12 cellular contexts compared by ENCODE assay signal in genomic region chr11:76655466-76656086, GRCh38. TPM values are rescaled to one million over a fixed set of nuclear protein-coding genes. Genes with fewer than 3 reads are reported as not detected.
DNase-seq lines count a peak whose midpoint lies in the region; ATAC-seq, FAIRE-seq and TF ChIP-seq lines count a peak whose summit lies in the region.
"Had no signal": no experiment of that assay in that cellular context is flagged by ENCODE, and none has a peak within 500 bp of the region (broad histone marks: within the 10 kb centered on the region; RNA-seq: fewer than 3 reads in every experiment).

No MANE protein-coding gene starts in this region.

- TF ChIP-seq EP300 in sigmoid colon (IDR thresholded peaks at IDR 0.05) = no peak

- no peak overlapping the region for H3K27ac ChIP-seq in GM23338 (ENCODE audit: low read depth)
- no peak overlapping the region for H3K27ac ChIP-seq in astrocyte (ENCODE audit: low read depth, low read length)
- peak overlapping the region; percentile 48 to 73 (median 67) for H3K27ac ChIP-seq in sigmoid colon
- H3K27ac ChIP-seq: foreskin keratinocyte had no signal

- WGBS in sigmoid colon, 2 donors = 85 to 90% methylated on average over 17 of the region's 17 CpGs

- no peak overlapping the region for H3K9ac ChIP-seq in astrocyte (ENCODE audit: low read length)

- DNase-seq in GM23338 (ENCODE audit: low spot score) (no peak), astrocyte (ENCODE audit: low read depth) (no peak), islet precursor cell (peak; percentile 46), sigmoid colon (peak; percentile 64), DMS 273 treated with DMSO at 0.1 percent for 48 hours (lab: John Stamatoyannopoulos, UW) (no peak), HUDEP-2 (lab: John Stamatoyannopoulos, UW; ENCODE audit: unreplicated experiment in 76 of 76) (no peak), H4 (ENCODE audit: low spot score) (no peak)
- DNase-seq in stimulated activated CD4-positive, alpha-beta T cell treated with anti-CD3 and anti-CD28 coated beads, Interleukin-4, amount 100 ng/mL, for 24 hours = no peak
- DNase-seq: activated naive CD4-positive, alpha-beta T cell treated with Interleukin-2 at 50 U/mL for 16 hours; foreskin keratinocyte; stimulated activated CD4-positive, alpha-beta T cell treated with anti-CD3 and anti-CD28 coated beads, Interleukin-15, amount 100 ng/mL, for 24 hours had no signal

- H3K36me3 Mint-ChIP-seq in GM23338 (ENCODE audit: low read depth) (no peaks in the 10 kb centered on the region), astrocyte (ENCODE audit: low read depth, unreplicated experiment) (peaks cover 20% of the 10 kb centered on the region)

- no peak overlapping the region for H3K27ac Mint-ChIP-seq in GM23338
- H3K27ac Mint-ChIP-seq in astrocyte (ENCODE audit: unreplicated experiment) = peak overlapping the region; percentile 58

- H3K4me3 Mint-ChIP-seq in GM23338 (no peak overlapping the region), astrocyte (ENCODE audit: unreplicated experiment) (no peak overlapping the region)

- H3F3A ChIP-seq in GM23338 (replicated peaks; ENCODE audit: low read depth) = no peaks in the 10 kb centered on the region

- no peaks in the 10 kb centered on the region for H4K20me1 ChIP-seq in GM23338 (replicated peaks; ENCODE audit: insufficient read depth)
- H4K20me1 ChIP-seq in astrocyte (ENCODE audit: insufficient read depth, low read length) = no peaks in the 10 kb centered on the region

- H3K27me3 Mint-ChIP-seq in GM23338 (ENCODE audit: insufficient read depth, low read depth, poor library complexity) (peaks cover 8% of the 10 kb centered on the region), astrocyte (ENCODE audit: low read depth, unreplicated experiment) (peaks cover 39% of the 10 kb centered on the region)

- H3K27me3 ChIP-seq in GM23338 (ENCODE audit: insufficient read depth) = no peaks in the 10 kb centered on the region
- H3K27me3 ChIP-seq in astrocyte (ENCODE audit: insufficient read depth, low read length) = no peaks in the 10 kb centered on the region
- no peaks in the 10 kb centered on the region for H3K27me3 ChIP-seq in sigmoid colon

- H3K9me3 ChIP-seq in astrocyte (ENCODE audit: insufficient read depth, low read depth, low read length) = no peaks in the 10 kb centered on the region
- H3K9me3 ChIP-seq in sigmoid colon = no peaks in the 10 kb centered on the region

- H3K4me1 Mint-ChIP-seq in GM23338 (peaks cover 19% of the 10 kb centered on the region), astrocyte (ENCODE audit: low read depth, unreplicated experiment) (peaks cover 10% of the 10 kb centered on the region)

- no peaks in the 10 kb centered on the region for H3K36me3 ChIP-seq in GM23338 (ENCODE audit: insufficient read depth)
- H3K36me3 ChIP-seq in astrocyte (ENCODE audit: insufficient read depth, low read length) = no peaks in the 10 kb centered on the region
- no peaks in the 10 kb centered on the region for H3K36me3 ChIP-seq in sigmoid colon

- H3K4me1 ChIP-seq in GM23338 (ENCODE audit: insufficient read depth) (no peaks in the 10 kb centered on the region), astrocyte (ENCODE audit: insufficient read depth, low read length) (peaks cover 11% of the 10 kb centered on the region), sigmoid colon (peaks cover 0 to 39% (median 36%) of the 10 kb centered on the region in 4 donors)
- H3K4me1 ChIP-seq: foreskin keratinocyte had no signal

- H3K9me3 Mint-ChIP-seq in GM23338 (no peaks in the 10 kb centered on the region), astrocyte (ENCODE audit: unreplicated experiment) (no peaks in the 10 kb centered on the region)

- 0 out of 2 replicates have a peak overlapping the region, but pooled peaks have one; percentile 10 for H2AFZ ChIP-seq in GM23338
- H2AFZ ChIP-seq in astrocyte (ENCODE audit: low read depth, low read length) = no peak overlapping the region

- H3K4me2 ChIP-seq in GM23338 (no peak overlapping the region), astrocyte (ENCODE audit: low read length) (no peak overlapping the region)

- no peak for TF ChIP-seq POLR2A in sigmoid colon (IDR thresholded peaks at IDR 0.05)

- H3K79me2 ChIP-seq in GM23338 (replicated peaks; ENCODE audit: insufficient read depth) = no peaks in the 10 kb centered on the region
- no peaks in the 10 kb centered on the region for H3K79me2 ChIP-seq in astrocyte (ENCODE audit: insufficient read depth, low read length)

- H3K4me3 ChIP-seq in GM23338 (no peak overlapping the region), astrocyte (ENCODE audit: insufficient read depth, low read depth, low read length) (no peak overlapping the region), sigmoid colon (no peak overlapping the region)

- intact Hi-C loops in sigmoid colon (cut with DNase I) = no loop called here

- no peak for FAIRE-seq in astrocyte (lab: Jason Lieb, UNC)

- no peaks in the 10 kb centered on the region for H3K9me2 ChIP-seq in GM23338 (ENCODE audit: insufficient read depth)

- ATAC-seq in GM23338 = peak; percentile 50
- ATAC-seq: foreskin keratinocyte had no signal

- no peak for TF ChIP-seq CTCF in GM23338 (conservative IDR thresholded peaks at IDR 0.05; ENCODE audit: low read depth in 2 of 2)
- no peak for TF ChIP-seq CTCF in astrocyte (IDR thresholded peaks at IDR 0.05; ENCODE audit: insufficient read depth, low read depth, low read length)
- TF ChIP-seq CTCF in sigmoid colon (IDR thresholded peaks at IDR 0.05) = no peak

TF ChIP-seq in GM23338, 12 proteins besides CTCF, POLR2A, EP300 and RAD21 (continues in another document):
- TF ChIP-seq NANOG (IDR thresholded peaks at IDR 0.05; ENCODE audit: borderline replicate concordance) = no peak
- no peak for TF ChIP-seq POLR2AphosphoS5 (IDR thresholded peaks at IDR 0.05; ENCODE audit: low read depth)
- no peak for TF ChIP-seq EZH2 (IDR thresholded peaks at IDR 0.05; ENCODE audit: low read depth, unreplicated experiment)
- no peak for TF ChIP-seq REST (IDR thresholded peaks at IDR 0.05; ENCODE audit: unreplicated experiment)
- no peak for TF ChIP-seq CREB1 (CRISPR knock-in tag; IDR thresholded peaks at IDR 0.05; ENCODE audit: low read depth)
- TF ChIP-seq EZH2phosphoT487 (IDR thresholded peaks at IDR 0.05; ENCODE audit: unreplicated experiment) = no peak
- no peak for TF ChIP-seq ZNF331 (CRISPR knock-in tag; IDR thresholded peaks at IDR 0.05; ENCODE audit: low read depth)
- no peak for TF ChIP-seq STAT1 (IDR thresholded peaks at IDR 0.05; ENCODE audit: unreplicated experiment)
- TF ChIP-seq ETS1 (IDR thresholded peaks at IDR 0.05) = no peak
- no peak for TF ChIP-seq JUNB (IDR thresholded peaks at IDR 0.05; ENCODE audit: unreplicated experiment)
- TF ChIP-seq ZNF114 (CRISPR knock-in tag; IDR thresholded peaks at IDR 0.05) = no peak

RNA-seq across cellular contexts. Expression of gene LRRC32, which starts 15.0 kb away (rescaled TPM):
- 0.42 and 0.89 TPM in 2 replicates for total RNA-seq in GM23338 (2014; rRNA removed; shearing (Covaris generic))
- polyA plus RNA-seq in GM23338 (2016; fragmentation: Nextera tagmentation; extraction: Ambion mirVana) = 0.52 and 0.58 TPM in 2 replicates
- 24.4 and 43.7 TPM in 2 replicates for total RNA-seq in astrocyte
- 10 to 100 TPM in 3 of 4 donors, 1 to 10 TPM in 1; 6.4 to 30.7 (median 16.2) TPM for total RNA-seq in sigmoid colon
- polyA plus RNA-seq in sigmoid colon = 10 to 100 TPM in 1 of 3 donors, 1 to 10 TPM in 1, under 1 TPM in 1; 0.69 to 18.3 (median 1.8) TPM
- total RNA-seq in H4 (2014; rRNA removed; shearing (Covaris generic)) = 0.04 and 0.29 TPM in 2 replicates
- total RNA-seq: foreskin keratinocyte, M059J had no signal

Comparison
In these comparisons a context has a peak if more than half of its experiments do, and no peak if none do; other contexts are left out.
1. DNase-seq: peak in islet precursor cell (single experiment) and sigmoid colon (single experiment); none in GM23338 (single experiment), astrocyte (single experiment), DMS 273 treated with DMSO at 0.1 percent for 48 hours (single experiment), HUDEP-2 (0 of 76), stimulated activated CD4-positive, alpha-beta T cell treated with anti-CD3 and anti-CD28 coated beads, Interleukin-4, amount 100 ng/mL, for 24 hours (single experiment) and H4 (single experiment).
2. H3K27ac ChIP-seq: peak in sigmoid colon (4 of 4); none in GM23338 (single experiment) and astrocyte (single experiment).